9 cellular contexts compared by ENCODE assay signal in genomic region chr16:87965973-87966667, GRCh38. TPM values are rescaled to one million over a fixed set of nuclear protein-coding genes. Genes with fewer than 3 reads are reported as not detected.
DNase-seq lines count a peak whose midpoint lies in the region; ATAC-seq and TF ChIP-seq lines count a peak whose summit lies in the region.
"Had no signal": no experiment of that assay in that cellular context is flagged by ENCODE, and none has a peak within 500 bp of the region (broad histone marks: within the 10 kb centered on the region; RNA-seq: fewer than 3 reads in every experiment).

No MANE protein-coding gene starts in this region.

- TF ChIP-seq POLR2A in lower leg skin (IDR thresholded peaks at IDR 0.05): no peak

- peaks cover 4% of the 10 kb centered on the region for H3K9me3 Mint-ChIP-seq in activated naive CD8-positive, alpha-beta T cell treated with anti-CD3 and anti-CD28 coated beads, Interleukin-2, amount 50 U/mL, for 24 hours

- no peaks in the 10 kb centered on the region for H3K27me3 Mint-ChIP-seq in activated naive CD8-positive, alpha-beta T cell treated with anti-CD3 and anti-CD28 coated beads, Interleukin-2, amount 50 U/mL, for 24 hours

- H3K4me3 Mint-ChIP-seq in activated naive CD8-positive, alpha-beta T cell treated with anti-CD3 and anti-CD28 coated beads, Interleukin-2, amount 50 U/mL, for 24 hours: no peak overlapping the region

- TF ChIP-seq CTCF in lower leg skin (IDR thresholded peaks at IDR 0.05): no peak

- DNase-seq in GM04503 (ENCODE audit: low read depth): peak; percentile 74
- no peak for DNase-seq in activated naive CD8-positive, alpha-beta T cell treated with anti-CD3 and anti-CD28 coated beads, Interleukin-2, amount 50 U/mL, for 24 hours
- no peak for DNase-seq in right cardiac atrium
- DNase-seq in lower leg skin (ENCODE audit: low spot score in 2 of 2): no peak
- DNase-seq in NCI-H1436 (lab: John Stamatoyannopoulos, UW): no peak
- no peak for DNase-seq in occipital lobe (lab: John Stamatoyannopoulos, UW)
- DNase-seq: NCI-H2081 had no signal

- H3K27ac ChIP-seq in right cardiac atrium (ENCODE audit: low read length): peak overlapping the region; percentile 86
- H3K27ac ChIP-seq in skin epidermis: peak overlapping the region in 20 of 21 experiments; percentile 67 to 90 (median 82)

- 69% methylated on average over 7 of the region's 7 CpGs for WGBS in right cardiac atrium
- WGBS in lower leg skin, 2 donors: 38 to 49% methylated on average over 7 of the region's 7 CpGs

- H3K4me1 ChIP-seq in right cardiac atrium (ENCODE audit: control insufficient read depth, insufficient read depth, low read length): peaks cover 6% of the 10 kb centered on the region

- no peaks in the 10 kb centered on the region for H3K9me3 ChIP-seq in right cardiac atrium (ENCODE audit: control insufficient read depth, low read length)

- peaks cover 73% of the 10 kb centered on the region for H3K4me1 Mint-ChIP-seq in activated naive CD8-positive, alpha-beta T cell treated with anti-CD3 and anti-CD28 coated beads, Interleukin-2, amount 50 U/mL, for 24 hours

- H3K27ac Mint-ChIP-seq in activated naive CD8-positive, alpha-beta T cell treated with anti-CD3 and anti-CD28 coated beads, Interleukin-2, amount 50 U/mL, for 24 hours: peak overlapping the region; percentile 80

- no peak overlapping the region for H3K4me3 ChIP-seq in right cardiac atrium (ENCODE audit: low read length)
- H3K4me3 ChIP-seq in skin epidermis: no peak overlapping the region
- no peak overlapping the region for H3K4me3 ChIP-seq in lower leg skin (ENCODE audit: low read depth, poor library complexity, severe bottlenecking)

- peaks cover 27% of the 10 kb centered on the region for H3K36me3 Mint-ChIP-seq in activated naive CD8-positive, alpha-beta T cell treated with anti-CD3 and anti-CD28 coated beads, Interleukin-2, amount 50 U/mL, for 24 hours (ENCODE audit: low read depth)

- H3K27me3 ChIP-seq in right cardiac atrium (ENCODE audit: control insufficient read depth, insufficient read depth): no peaks in the 10 kb centered on the region

- no peak for ATAC-seq in activated naive CD8-positive, alpha-beta T cell treated with anti-CD3 and anti-CD28 coated beads, Interleukin-2, amount 50 U/mL, for 24 hours
- ATAC-seq in right cardiac atrium: peak; percentile 42 to 78
- no peak for ATAC-seq in GM21717 (IDR thresholded peaks at IDR 0.05; ENCODE audit: unreplicated experiment)

- intact Hi-C loops in right cardiac atrium (cut with DNase I): no loop called here
- intact Hi-C loops in lower leg skin (cut with DNase I; ENCODE audit: low total_unique reads): no loop called here

RNA-seq across cellular contexts. Expression of gene BANP, which starts 14.9 kb away (rescaled TPM):
- total RNA-seq in right cardiac atrium (10 to 100 TPM; 15.6 to 18.1 (median 17.4) TPM), lower leg skin (10 to 100 TPM; 21.6 to 28.7 (median 24.5) TPM), occipital lobe (34.3 TPM)
- 9.0 TPM for polyA plus RNA-seq in right cardiac atrium

RNA-seq across cellular contexts. Expression of gene CA5A, which starts 29.8 kb away (rescaled TPM):
- total RNA-seq in right cardiac atrium (not detected), lower leg skin (not detected), occipital lobe (not detected)
- not detected for polyA plus RNA-seq in right cardiac atrium

Comparison
In these comparisons a context has a peak if more than half of its experiments do, and no peak if none do; other contexts are left out.
1. ATAC-seq: peak in right cardiac atrium (2 of 2); none in activated naive CD8-positive, alpha-beta T cell treated with anti-CD3 and anti-CD28 coated beads, Interleukin-2, amount 50 U/mL, for 24 hours (single experiment) and GM21717 (single experiment).